In genomic region chr3:172520332-172520831, GRCh38 we compare ENCODE assay signal across 8 cellular contexts. TPM values are rescaled to one million over a fixed set of nuclear protein-coding genes. Genes with fewer than 3 reads are reported as not detected.
DNase-seq lines count a peak whose midpoint lies in the region; ATAC-seq, FAIRE-seq and TF ChIP-seq lines count a peak whose summit lies in the region.

No MANE protein-coding gene starts in this region.

- H3K4me1 ChIP-seq in GM12878 (ENCODE audit: control insufficient read depth, insufficient read depth, low read length) (peaks cover 10% of the 10 kb centered on the region; the same call in 1 of the 2 replicates), prostate gland (replicated peaks) (peaks cover 23% of the 10 kb centered on the region)

- TF ChIP-seq EP300 in GM12878 (IDR thresholded peaks at IDR 0.05; ENCODE audit: borderline replicate concordance in 1 of 2, control insufficient read depth in 1 of 2, low read depth in 2 of 2, low read length in 2 of 2) = 0 out of 4 replicates have a peak, but pooled peaks of 1 of the 2 experiments have one; percentile 5

- no peaks in the 10 kb centered on the region for H4K20me1 ChIP-seq in GM12878 (ENCODE audit: control insufficient read depth, insufficient read depth)

- H3K4me2 ChIP-seq in GM12878 (ENCODE audit: control insufficient read depth, insufficient read depth) = peak overlapping the region; percentile 49

- SMC1A ChIA-PET in GM12878 (lab: Charles Lee; ENCODE audit: uncharacterized antibody, unreplicated experiment) = interaction anchor here (0.8 to 2.8 kb wide), 7 partner anchors 9 to 87 kb away, joined by 3 to 21 read pairs (median 3); no protein-coding TSS in a partner anchor

- DNase-seq in AG08395 (ENCODE audit: low spot score) (peak; percentile 85), GM12878 (ENCODE audit: low read depth, low spot score) (peak; percentile 53), prostate gland (ENCODE audit: low spot score) (peak; percentile 14), posterior vena cava (ENCODE audit: low spot score) (no peak), SHP77 treated with DMSO at 0.1 percent for 48 hours (lab: John Stamatoyannopoulos, UW) (no peak), COR-L47 (lab: John Stamatoyannopoulos, UW) (no peak)

- WGBS in GM12878 (ENCODE audit: insufficient coverage, insufficient replicate concordance, low lambda C conversion rate, missing lambda C conversion rate) = 32% methylated on average over 4 of the region's 4 CpGs
- 45% methylated on average over 4 of the region's 4 CpGs for WGBS in prostate gland

- no TSS peak for BruUV-seq in GM12878 (replicated peaks; lab: Mats Ljungman, UMichigan)

- H3K79me2 ChIP-seq in GM12878 (ENCODE audit: control insufficient read depth, insufficient read depth, low read length) = peaks cover 18% of the 10 kb centered on the region

- no peak for TF ChIP-seq POLR2A in GM12878 (IDR thresholded peaks at IDR 0.05; ENCODE audit: low read depth, low read length)
- no peak for TF ChIP-seq POLR2A in prostate gland (IDR thresholded peaks at IDR 0.05)

- H3K9me3 ChIP-seq in GM12878 (replicated peaks; ENCODE audit: control insufficient read depth, insufficient read depth, low read length) (no peaks in the 10 kb centered on the region), prostate gland (no peaks in the 10 kb centered on the region)

- RAD21 ChIA-PET in GM12878 (lab: Charles Lee; ENCODE audit: unreplicated experiment) = interaction anchor here (1.0 to 3.5 kb wide), 2 partner anchors 10 to 75 kb away, joined by 3 to 18 read pairs; no protein-coding TSS in a partner anchor

- TF ChIP-seq RAD21 in GM12878 (IDR thresholded peaks at IDR 0.05; ENCODE audit: insufficient read depth, low read depth, low read length) = no peak

- FAIRE-seq in GM12878 (lab: Jason Lieb, UNC) = no peak

- peak overlapping the region; percentile 41 for H2AFZ ChIP-seq in GM12878 (ENCODE audit: control insufficient read depth, low read depth, low read length)

- CTCF ChIA-PET in GM12878 (lab: Yijun Ruan, JAX) = interaction anchor here (1.1 to 1.2 kb wide), 3 partner anchors 10 to 81 kb away, joined by 3 to 6 read pairs (median 5); no protein-coding TSS in a partner anchor

- intact Hi-C loops in GM12878 (cut with micrococcal nuclease; ENCODE audit: unreplicated experiment) (loop anchor here (1.0 kb wide), 1 partner anchor 72 kb away; no protein-coding TSS in a partner anchor), prostate gland (cut with DNase I) (no loop called here), posterior vena cava (cut with DNase I) (no loop called here)

- in situ Hi-C loops in GM12878 (cut with MboI) = no loop called here

- no peaks in the 10 kb centered on the region for H3K36me3 ChIP-seq in GM12878 (ENCODE audit: control insufficient read depth in 2 of 2, insufficient read depth in 2 of 2, low read length in 1 of 2)
- no peaks in the 10 kb centered on the region for H3K36me3 ChIP-seq in prostate gland

- H3K27me3 ChIP-seq in GM12878 (replicated peaks in 1 of 2; ENCODE audit: control insufficient read depth in 2 of 2, insufficient read depth in 2 of 2, low read length in 1 of 2) = no peaks in the 10 kb centered on the region
- no peaks in the 10 kb centered on the region for H3K27me3 ChIP-seq in prostate gland (replicated peaks; ENCODE audit: insufficient read depth)

- H3K27ac ChIP-seq in GM12878 (ENCODE audit: control insufficient read depth, insufficient read depth) (peak overlapping the region; percentile 35; the same call in 1 of the 2 replicates), prostate gland (peak overlapping the region; percentile 86)

- peak overlapping the region; percentile 4; the same call in 1 of the 2 replicates for H3K9ac ChIP-seq in GM12878 (ENCODE audit: control insufficient read depth, insufficient read depth, low read length)

- POLR2A ChIA-PET in GM12878 (lab: Charles Lee) = interaction anchor here (1.3 kb wide), 1 partner anchor 74 kb away, joined by 3 read pairs; no protein-coding TSS in a partner anchor

- H3K4me3 ChIP-seq in GM12878 (peak overlapping the region; percentile 57; the same call in 1 of the 2 replicates), prostate gland (peak overlapping the region; percentile 41 to 54)

- ATAC-seq in GM18909 (IDR thresholded peaks at IDR 0.05; ENCODE audit: poor library complexity, unreplicated experiment) (peak; percentile 64), HG03378 (IDR thresholded peaks at IDR 0.05; ENCODE audit: unreplicated experiment) (peak; percentile 53), GM12878 (peak; percentile 79)

- TF ChIP-seq CTCF in GM12878 (IDR thresholded peaks at IDR 0.05 in 2 of 3, conservative IDR thresholded peaks at IDR 0.05 in 1 of 3; ENCODE audit: control insufficient read depth in 2 of 3, extremely low read depth in 1 of 3, insufficient read depth in 1 of 3, low read depth in 3 of 3, low read length in 3 of 3) (no peak), prostate gland (IDR thresholded peaks at IDR 0.05) (no peak)

TF ChIP-seq in GM12878, 131 proteins besides CTCF, POLR2A, EP300 and RAD21 (continues in another document):
- TF ChIP-seq HCFC1 (IDR thresholded peaks at IDR 0.05; ENCODE audit: low read length) (no peak), E4F1 (IDR thresholded peaks at IDR 0.05; ENCODE audit: borderline replicate concordance, partially characterized antibody) (no peak), BHLHE40 (IDR thresholded peaks at IDR 0.05; ENCODE audit: borderline replicate concordance in 1 of 2, low read depth in 2 of 2, low read length in 1 of 2) (0 out of 4 replicates have a peak, but pooled peaks of 1 of the 2 experiments have one; percentile 20), RB1 (IDR thresholded peaks at IDR 0.05; ENCODE audit: borderline replicate concordance) (no peak), EZH2 (IDR thresholded peaks at IDR 0.05; ENCODE audit: borderline replicate concordance, control insufficient read depth, low read depth, low read length) (no peak), ZBTB40 (IDR thresholded peaks at IDR 0.05; ENCODE audit: borderline replicate concordance) (no peak)

RNA-seq across cellular contexts. Expression of gene TNFSF10, which starts 2.8 kb away (rescaled TPM):
- total RNA-seq in GM12878 (2013; cell fraction: nucleolus; rRNA removed) = 4.0 and 6.9 TPM in 2 replicates
- total RNA-seq in GM12878 (2014; rRNA removed) = 5.2 and 5.8 TPM in 2 replicates
- total RNA-seq in GM12878 (2014; rRNA removed; fragmentation: Illumina TruSeq; extraction: Trizol) = 6.3 and 7.5 TPM in 2 replicates
- 2.9 and 3.8 TPM in 2 replicates for total RNA-seq in GM12878 (2021)
- polyA plus RNA-seq in GM12878 (2011; ENCODE audit: low read depth) = 5.5 TPM
- polyA plus RNA-seq in GM12878 (2011; rRNA removed) = 12.3 and 14.5 TPM in 2 replicates
- 8.7 and 10.1 TPM in 2 replicates for polyA plus RNA-seq in GM12878 (2011; cell fraction: cytosol; rRNA removed)
- 3.3 and 3.6 TPM in 2 replicates for polyA plus RNA-seq in GM12878 (2011; cell fraction: nucleus; rRNA removed)
- polyA plus RNA-seq in GM12878 (2012) = 5.6 and 5.9 TPM in 2 replicates
- polyA plus RNA-seq in GM12878 (2014; fragmentation: Illumina TruSeq; extraction: Trizol) = 6.9 and 12.7 TPM in 2 replicates
- 1 to 10 TPM; 4.1 to 4.6 TPM for polyA plus RNA-seq in GM12878 (2014; fragmentation: Nextera tagmentation; extraction: Ambion mirVana)
- 2.8 and 4.2 TPM in 2 replicates for polyA plus RNA-seq in GM12878 (2014; rRNA removed)
- 1 to 10 TPM; 2.1 to 3.5 TPM for polyA plus RNA-seq in GM12878 (2016; fragmentation: Nextera tagmentation; extraction: Ambion mirVana)
- 9.9 and 12.4 TPM in 2 replicates for polyA minus RNA-seq in GM12878 (2011; rRNA and poly(A)+ RNA removed)
- polyA minus RNA-seq in GM12878 (2011; cell fraction: cytosol; rRNA and poly(A)+ RNA removed) = 2.9 and 3.3 TPM in 2 replicates
- 9.2 and 14.9 TPM in 2 replicates for polyA minus RNA-seq in GM12878 (2011; cell fraction: nucleus; rRNA and poly(A)+ RNA removed)
- total RNA-seq in prostate gland = 100 to 1,000 TPM in 1 of 2 donors, 10 to 100 TPM in 1; 70.6 to 126 TPM
- total RNA-seq in posterior vena cava = 10 to 100 TPM; 17.3 to 18.7 TPM

Comparison
In these comparisons a context has a peak if more than half of its experiments do, and no peak if none do; other contexts are left out.
1. DNase-seq: peak in AG08395 (single experiment), GM12878 (single experiment) and prostate gland (single experiment); none in posterior vena cava (single experiment), SHP77 treated with DMSO at 0.1 percent for 48 hours (single experiment) and COR-L47 (single experiment).
2. Peak in every context shown above with its lines, with median percentiles within 50 percentile points of each other: ATAC-seq.